ENCODE assay signal across 8 cellular contexts in the genomic region with DNA sequence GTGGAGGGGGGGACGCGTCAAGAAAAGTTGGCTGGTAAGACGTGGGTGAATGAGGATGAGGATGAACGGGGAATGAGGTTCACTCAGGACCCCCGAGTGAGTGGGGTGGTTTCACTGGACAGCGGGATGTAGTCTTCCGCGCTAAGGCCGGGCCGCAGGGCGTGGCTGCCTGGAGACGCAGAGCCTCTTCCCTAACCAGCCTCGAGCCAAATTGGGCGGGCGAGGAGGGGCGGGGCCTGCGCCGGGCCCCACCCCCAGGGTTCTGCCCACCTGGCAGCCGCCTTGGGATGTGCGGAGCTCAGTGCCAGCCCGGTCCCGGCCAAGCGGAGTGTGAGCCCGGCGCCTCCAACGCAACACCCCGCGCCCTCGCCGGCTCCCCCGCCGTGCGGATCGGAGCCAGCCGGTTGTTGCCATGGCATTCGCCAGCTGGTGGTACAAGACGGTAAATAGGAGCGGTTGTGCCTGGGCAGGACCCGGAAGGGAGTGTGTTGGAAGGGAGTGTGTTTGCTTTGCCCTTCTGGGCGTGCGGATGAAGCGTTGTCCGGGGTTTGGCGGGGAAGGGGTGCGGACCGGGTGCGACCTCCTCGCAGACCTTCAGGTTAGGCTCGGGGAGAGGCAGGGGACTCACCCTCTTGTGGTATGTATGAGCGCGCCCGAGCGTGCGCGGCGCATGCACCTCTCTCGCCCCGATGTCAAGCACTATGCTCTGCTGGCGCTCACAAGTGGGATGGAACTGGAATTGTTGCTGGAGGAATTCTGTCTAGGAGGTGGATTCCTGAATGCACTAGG. TPM values are rescaled to one million over a fixed set of nuclear protein-coding genes. Genes with fewer than 3 reads are reported as not detected.
DNase-seq lines count a peak whose midpoint lies in the region; ATAC-seq and TF ChIP-seq lines count a peak whose summit lies in the region.

No MANE protein-coding gene starts in this region.

- no peaks in the 10 kb centered on the region; the same call in 1 of the 2 replicates for H3K36me3 ChIP-seq in Panc1 (ENCODE audit: control insufficient read depth, insufficient read depth, low read length)

- H3K4me3 Mint-ChIP-seq in nephron: peak overlapping the region; percentile 94 to 99 (median 98)
- peak overlapping the region; percentile 98 for H3K4me3 Mint-ChIP-seq in stimulated activated naive CD8-positive, alpha-beta T cell treated with anti-CD3 and anti-CD28 coated beads, Interleukin-15, Interleukin-2, amounts not matched to agents 100 ng/mL and 50 ng/mL, for 24 hours

- peak overlapping the region; percentile 79 for H3K27ac ChIP-seq in Panc1 (ENCODE audit: low read length)

- H3K36me3 Mint-ChIP-seq in nephron (ENCODE audit: low read depth): no peaks in the 10 kb centered on the region
- H3K36me3 Mint-ChIP-seq in stimulated activated naive CD8-positive, alpha-beta T cell treated with anti-CD3 and anti-CD28 coated beads, Interleukin-15, Interleukin-2, amounts not matched to agents 100 ng/mL and 50 ng/mL, for 24 hours (ENCODE audit: low read depth): no peaks in the 10 kb centered on the region

- DNase-seq in DMS153 treated with DMSO at 0.1 percent for 48 hours (lab: John Stamatoyannopoulos, UW; ENCODE audit: unreplicated experiment): peak; percentile 29
- DNase-seq in HuH-7 (ENCODE audit: low spot score): peak; percentile 86
- DNase-seq in Panc1 (ENCODE audit: low read depth, low spot score): peak; percentile 64
- peak; percentile 74 for DNase-seq in activated T-helper 9 cell treated with anti-CD3 and anti-CD28 coated beads, Interleukin-2, amount 50 U/mL, for 16 hours (ENCODE audit: low read depth)
- peak; percentile 87 for DNase-seq in fibroblast of peridontal ligament (ENCODE audit: extremely low read depth)

- peaks cover 19% of the 10 kb centered on the region; the same call in 1 of the 2 replicates for H3K4me1 ChIP-seq in Panc1 (ENCODE audit: control insufficient read depth, insufficient read depth, low read length)

- TF ChIP-seq CTCF in Panc1 (IDR thresholded peaks at IDR 0.05) (no peak), nephron (IDR thresholded peaks at IDR 0.05; ENCODE audit: unreplicated experiment in 3 of 3) (no peak)

- BruUV-seq in Panc1 (replicated peaks; lab: Mats Ljungman, UMichigan): no TSS peak

- CTCF ChIA-PET in Panc1 (lab: Charles Lee): no interaction called here

- in situ Hi-C loops in Panc1 (cut with HindIII; ENCODE audit: low pct_unique_long_range_greater_than_20kb, low sequenced_read_pairs): no loop called here

- intact Hi-C loops in Panc1 (cut with micrococcal nuclease; ENCODE audit: unreplicated experiment): no loop called here

- peak overlapping the region; percentile 68 to 97 (median 91) for H3K27ac Mint-ChIP-seq in nephron
- peak overlapping the region; percentile 97 for H3K27ac Mint-ChIP-seq in stimulated activated naive CD8-positive, alpha-beta T cell treated with anti-CD3 and anti-CD28 coated beads, Interleukin-15, Interleukin-2, amounts not matched to agents 100 ng/mL and 50 ng/mL, for 24 hours

- POLR2A ChIA-PET in Panc1 (lab: Charles Lee): no interaction called here

- no peaks in the 10 kb centered on the region; the same call in 1 of the 2 replicates for H3K27me3 ChIP-seq in Panc1 (ENCODE audit: control insufficient read depth, insufficient read depth, low read length)

- H3K4me1 Mint-ChIP-seq in nephron: peaks cover 20% of the 10 kb centered on the region
- peaks cover 47% of the 10 kb centered on the region for H3K4me1 Mint-ChIP-seq in stimulated activated naive CD8-positive, alpha-beta T cell treated with anti-CD3 and anti-CD28 coated beads, Interleukin-15, Interleukin-2, amounts not matched to agents 100 ng/mL and 50 ng/mL, for 24 hours (ENCODE audit: low read depth)

- peaks cover 22% of the 10 kb centered on the region for H3K27me3 Mint-ChIP-seq in nephron (ENCODE audit: low read depth)
- peaks cover 13% of the 10 kb centered on the region for H3K27me3 Mint-ChIP-seq in stimulated activated naive CD8-positive, alpha-beta T cell treated with anti-CD3 and anti-CD28 coated beads, Interleukin-15, Interleukin-2, amounts not matched to agents 100 ng/mL and 50 ng/mL, for 24 hours

- H3K9me3 ChIP-seq in Panc1 (ENCODE audit: control insufficient read depth, insufficient read depth, low read depth, low read length): no peaks in the 10 kb centered on the region

- ATAC-seq in GM21526 (IDR thresholded peaks at IDR 0.05; ENCODE audit: low FRiP score, unreplicated experiment) (peak; percentile 79), Panc1 (peak; percentile 92)

- H3K9me3 Mint-ChIP-seq in nephron: no peaks in the 10 kb centered on the region
- H3K9me3 Mint-ChIP-seq in stimulated activated naive CD8-positive, alpha-beta T cell treated with anti-CD3 and anti-CD28 coated beads, Interleukin-15, Interleukin-2, amounts not matched to agents 100 ng/mL and 50 ng/mL, for 24 hours: no peaks in the 10 kb centered on the region

- peak overlapping the region; percentile 67 to 90 for H3K4me3 ChIP-seq in Panc1 (ENCODE audit: low read depth in 2 of 2, low read length in 2 of 2)

RNA-seq across cellular contexts. Expression of gene CAST, which starts 0.7 kb away (rescaled TPM):
- 212 TPM for total RNA-seq in Panc1 (2021; ENCODE audit: unreplicated experiment)
- polyA plus RNA-seq in Panc1 (2012; ENCODE audit: insufficient read length): 97.4 TPM

Comparison
In these comparisons a context has a peak if more than half of its experiments do, and no peak if none do; other contexts are left out.
1. Peak in every context shown above with its lines: DNase-seq, ATAC-seq, H3K4me3 ChIP-seq and H3K27ac ChIP-seq.
2. DNase-seq: peak in every context shown above with its lines; median percentile 87 in fibroblast of peridontal ligament; 86 in HuH-7; 74 in activated T-helper 9 cell treated with anti-CD3 and anti-CD28 coated beads, Interleukin-2, amount 50 U/mL, for 16 hours; 64 in Panc1; 29 in DMS153 treated with DMSO at 0.1 percent for 48 hours.